Comparison of ENCODE assay signal across 31 cellular contexts in the genomic region with DNA sequence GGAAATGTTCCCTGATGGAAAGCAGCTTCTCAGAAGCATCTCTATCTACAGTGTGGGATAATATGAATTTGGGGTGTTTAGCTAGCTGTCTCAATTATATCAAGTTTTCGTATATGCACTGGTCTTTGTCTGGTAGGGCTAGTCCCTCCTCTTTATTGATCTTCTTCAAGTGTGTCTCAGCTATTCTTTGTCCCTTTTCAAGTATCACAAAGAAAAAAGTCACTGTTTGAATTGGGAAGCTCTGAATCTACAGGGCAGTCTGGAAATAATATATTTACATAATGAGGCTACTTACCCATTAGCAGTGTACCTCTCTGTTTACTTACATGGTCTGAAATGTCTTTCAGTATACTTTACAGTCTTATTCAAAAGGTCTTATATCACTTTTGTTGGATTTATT.
"Had no signal": no experiment of that assay in that cellular context is flagged by ENCODE, and none has a peak within 500 bp of the region (broad histone marks: within the 10 kb centered on the region; RNA-seq: fewer than 3 reads in every experiment).

No MANE protein-coding gene starts in this region.

- H3K4me3 Mint-ChIP-seq: naive thymus-derived CD8-positive, alpha-beta T cell; natural killer cell treated with Interleukin-12 subunit alpha and Interleukin-12 subunit beta and Interleukin-15 and Interleukin-18, amount 100 ng/mL, for 72 hours; nephron progenitor cell; neural crest cell; stimulated activated effector memory CD8-positive, alpha-beta T cell treated with anti-CD3 and anti-CD28 coated beads, Interleukin-12 subunit alpha, Interleukin-12 subunit beta, amount 100 ng/mL, for 72 hours; stimulated activated naive B cell treated with anti-CD40 and anti-IgM and Interleukin-4, amounts not matched to agents 10 μg/mL and 1 μg/mL and 100 μg/mL, for 72 hours; stimulated activated naive CD8-positive, alpha-beta T cell treated with anti-CD3 and anti-CD28 coated beads, Interleukin-15, Interleukin-2, amounts not matched to agents 100 ng/mL and 50 ng/mL, for 24 hours; type B pancreatic cell had no signal

- H3K36me3 Mint-ChIP-seq: natural killer cell treated with Interleukin-12 subunit alpha and Interleukin-12 subunit beta and Interleukin-15 and Interleukin-18, amount 100 ng/mL, for 72 hours; stimulated activated effector memory CD8-positive, alpha-beta T cell treated with anti-CD3 and anti-CD28 coated beads, Interleukin-12 subunit alpha, Interleukin-12 subunit beta, amount 100 ng/mL, for 72 hours; stimulated activated naive B cell treated with anti-CD40 and anti-IgM and Interleukin-4, amounts not matched to agents 10 μg/mL and 1 μg/mL and 100 μg/mL, for 72 hours; type B pancreatic cell had no signal

- H3K27me3 ChIP-seq: neutrophil, ovary, right lobe of liver, sigmoid colon, suprapubic skin, testis, tibial artery, transverse colon, upper lobe of right lung, uterus had no signal

- H3K27ac Mint-ChIP-seq: naive thymus-derived CD8-positive, alpha-beta T cell; natural killer cell treated with Interleukin-12 subunit alpha and Interleukin-12 subunit beta and Interleukin-15 and Interleukin-18, amount 100 ng/mL, for 72 hours; nephron progenitor cell; progenitor cell of endocrine pancreas; stimulated activated effector memory CD8-positive, alpha-beta T cell treated with anti-CD3 and anti-CD28 coated beads, Interleukin-12 subunit alpha, Interleukin-12 subunit beta, amount 100 ng/mL, for 72 hours; stimulated activated naive B cell treated with anti-CD40 and anti-IgM and Interleukin-4, amounts not matched to agents 10 μg/mL and 1 μg/mL and 100 μg/mL, for 72 hours; stimulated activated naive CD8-positive, alpha-beta T cell treated with anti-CD3 and anti-CD28 coated beads, Interleukin-15, Interleukin-2, amounts not matched to agents 100 ng/mL and 50 ng/mL, for 24 hours; type B pancreatic cell had no signal

- H3K4me1 Mint-ChIP-seq: naive thymus-derived CD8-positive, alpha-beta T cell; nephron progenitor cell; stimulated activated effector memory CD8-positive, alpha-beta T cell treated with anti-CD3 and anti-CD28 coated beads, Interleukin-12 subunit alpha, Interleukin-12 subunit beta, amount 100 ng/mL, for 72 hours; stimulated activated naive B cell treated with anti-CD40 and anti-IgM and Interleukin-4, amounts not matched to agents 10 μg/mL and 1 μg/mL and 100 μg/mL, for 72 hours had no signal

- H3K27me3 Mint-ChIP-seq: naive thymus-derived CD8-positive, alpha-beta T cell; progenitor cell of endocrine pancreas; stimulated activated naive B cell treated with anti-CD40 and anti-IgM and Interleukin-4, amounts not matched to agents 10 μg/mL and 1 μg/mL and 100 μg/mL, for 72 hours; stimulated activated naive CD8-positive, alpha-beta T cell treated with anti-CD3 and anti-CD28 coated beads, Interleukin-15, Interleukin-2, amounts not matched to agents 100 ng/mL and 50 ng/mL, for 24 hours; type B pancreatic cell had no signal

- DNase-seq: naive thymus-derived CD8-positive, alpha-beta T cell; nephron progenitor cell; nucleus accumbens; ovary; posterior cingulate gyrus; psoas muscle; right cardiac atrium; right lobe of liver; sigmoid colon; small intestine; stimulated activated CD4-positive, alpha-beta T cell treated with anti-CD3 and anti-CD28 coated beads, Interleukin-15, amount 100 ng/mL, for 24 hours; stimulated activated CD4-positive, alpha-beta T cell treated with anti-CD3 and anti-CD28 coated beads, Interleukin-2, amount 100 ng/mL, for 24 hours; stimulated activated CD4-positive, alpha-beta T cell treated with anti-CD3 and anti-CD28 coated beads, Interleukin-2, amount 100 ng/mL, for 48 hours; stimulated activated CD4-positive, alpha-beta T cell treated with anti-CD3 and anti-CD28 coated beads, Interleukin-4, amount 100 ng/mL, for 24 hours; stimulated activated naive B cell treated with anti-CD40 and anti-IgM and Interleukin-4, amounts not matched to agents 10 μg/mL and 1 μg/mL and 100 μg/mL, for 72 hours; stimulated activated naive CD4-positive, alpha-beta T cell treated with Interleukin-2 at 50 U/mL for 16 hours; substantia nigra; testis; tibial artery; transverse colon; upper lobe of right lung; uterus had no signal

- H3K27ac ChIP-seq: neutrophil, ovary, parathyroid adenoma, psoas muscle, right lobe of liver, sigmoid colon, suprapubic skin, testis, tibial artery, transverse colon, upper lobe of right lung, uterus had no signal

- H3K4me3 ChIP-seq: ovary, psoas muscle, right lobe of liver, sigmoid colon, suprapubic skin, testis, tibial artery, transverse colon, upper lobe of right lung, uterus had no signal

- H3K4me1 ChIP-seq: parathyroid adenoma, psoas muscle, right lobe of liver, sigmoid colon, suprapubic skin, testis, tibial artery, transverse colon, upper lobe of right lung, uterus had no signal

- H3K36me3 ChIP-seq: neutrophil, ovary, right lobe of liver, sigmoid colon, suprapubic skin, tibial artery, transverse colon, upper lobe of right lung, uterus had no signal

- H3K9me3 ChIP-seq: neutrophil, ovary, psoas muscle, right lobe of liver, sigmoid colon, suprapubic skin, testis, tibial artery, transverse colon, upper lobe of right lung, uterus had no signal

- H3K9me3 Mint-ChIP-seq: nephron progenitor cell, type B pancreatic cell had no signal
